7 cellular contexts compared by ENCODE assay signal in the genomic region with DNA sequence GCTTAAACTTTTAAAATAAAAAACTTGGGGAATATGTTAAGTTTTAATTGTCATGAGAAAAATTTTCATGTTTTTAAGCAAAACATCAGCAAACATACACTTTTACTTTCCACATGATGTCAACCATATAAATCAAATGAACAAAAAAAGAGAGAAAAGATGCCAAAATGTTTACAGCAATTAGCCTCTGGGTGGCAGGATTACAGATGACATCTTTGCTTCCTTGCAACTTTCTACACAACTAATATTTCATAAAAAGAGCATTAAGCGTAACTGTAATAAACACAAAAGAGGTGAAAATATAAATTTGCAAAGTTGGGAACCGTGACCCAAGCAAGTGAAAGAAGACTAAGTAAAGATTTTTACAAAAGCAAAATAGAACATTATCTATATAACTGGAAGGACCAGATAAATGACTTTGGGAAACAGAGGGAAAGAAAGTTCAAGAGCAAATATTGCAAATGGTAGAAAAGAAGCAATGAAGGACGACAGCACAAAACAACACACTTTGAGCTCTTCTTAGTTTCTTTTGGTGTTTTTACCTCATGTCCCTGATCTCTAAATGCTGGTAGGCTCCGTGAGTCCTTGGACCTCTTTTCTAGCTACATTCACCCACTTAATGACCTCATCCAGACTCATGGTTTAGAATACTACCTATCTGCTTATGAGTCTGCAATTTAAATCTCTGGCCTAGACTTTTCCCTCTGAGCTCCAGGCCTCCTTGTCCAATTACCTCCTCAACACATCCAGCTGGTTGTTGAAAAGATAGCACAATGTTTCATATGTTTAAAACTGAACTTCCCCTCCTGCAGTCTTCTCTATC. TPM values are rescaled to one million over a fixed set of nuclear protein-coding genes. Genes with fewer than 3 reads are reported as not detected.
DNase-seq lines count a peak whose midpoint lies in the region; ATAC-seq, FAIRE-seq and TF ChIP-seq lines count a peak whose summit lies in the region.

No MANE protein-coding gene starts in this region.

- peak; percentile 52 for DNase-seq in dedifferentiated amniotic fluid mesenchymal stem cell (ENCODE audit: extremely low spot score)
- DNase-seq in progenitor cell of endocrine pancreas (ENCODE audit: low spot score, unreplicated experiment), result no peak
- no peak for DNase-seq in NCI-H82 treated with DMSO at 0.1 percent for 48 hours (lab: John Stamatoyannopoulos, UW; ENCODE audit: unreplicated experiment)

- H3K79me2 ChIP-seq in Loucy (ENCODE audit: insufficient read depth, low read length), result peaks cover 5% of the 10 kb centered on the region; the same call in 1 of the 2 replicates

- no peaks in the 10 kb centered on the region for H3K4me1 Mint-ChIP-seq in progenitor cell of endocrine pancreas (ENCODE audit: low read depth)

- peak overlapping the region; percentile 67 for H3K27ac Mint-ChIP-seq in progenitor cell of endocrine pancreas

- peak; percentile 75 for TF ChIP-seq CTCF in Loucy (conservative IDR thresholded peaks at IDR 0.05; ENCODE audit: low read length)
- no peak for TF ChIP-seq CTCF in progenitor cell of endocrine pancreas (IDR thresholded peaks at IDR 0.05; ENCODE audit: unreplicated experiment)

- H3K27me3 ChIP-seq in Loucy (ENCODE audit: insufficient read depth, low read length, poor library complexity, severe bottlenecking), result no peaks in the 10 kb centered on the region

- peaks cover 31% of the 10 kb centered on the region for H3K36me3 Mint-ChIP-seq in progenitor cell of endocrine pancreas (ENCODE audit: insufficient read depth)

- H3K4me3 Mint-ChIP-seq in progenitor cell of endocrine pancreas (ENCODE audit: low read depth), result no peak overlapping the region

- H3K4me3 ChIP-seq in Loucy (ENCODE audit: low read length, poor library complexity, severe bottlenecking), result no peak overlapping the region

- H3K36me3 ChIP-seq in Loucy (ENCODE audit: insufficient read depth, low read length), result peaks cover 34% of the 10 kb centered on the region; the same call in 1 of the 2 replicates

- no peaks in the 10 kb centered on the region for H3K9me2 ChIP-seq in Loucy (replicated peaks; ENCODE audit: low read depth, low read length)

- ATAC-seq in HG02852 (IDR thresholded peaks at IDR 0.05; ENCODE audit: unreplicated experiment) (no peak), HG03442 (IDR thresholded peaks at IDR 0.05; ENCODE audit: unreplicated experiment) (no peak)

- no peak overlapping the region for H2AFZ ChIP-seq in Loucy (ENCODE audit: low read length)

- H3K27me3 Mint-ChIP-seq in progenitor cell of endocrine pancreas, result no peaks in the 10 kb centered on the region

- peaks cover 4% of the 10 kb centered on the region for H3K4me1 ChIP-seq in Loucy (ENCODE audit: insufficient read depth, low read length, poor library complexity, severe bottlenecking)

- no peak overlapping the region for H3K9ac ChIP-seq in Loucy (ENCODE audit: low read depth, low read length, poor library complexity, severe bottlenecking)

- H3K4me2 ChIP-seq in Loucy (ENCODE audit: low read depth, low read length, poor library complexity, severe bottlenecking), result no peak overlapping the region

- H3K9me3 Mint-ChIP-seq in progenitor cell of endocrine pancreas (ENCODE audit: low read depth), result no peaks in the 10 kb centered on the region

- no peaks in the 10 kb centered on the region for H3F3A ChIP-seq in Loucy (ENCODE audit: low read depth)

- no peaks in the 10 kb centered on the region for H3K9me3 ChIP-seq in Loucy (ENCODE audit: insufficient read depth, low read depth, low read length)

- peaks cover 13% of the 10 kb centered on the region for H4K20me1 ChIP-seq in Loucy (ENCODE audit: insufficient read depth, low read length, poor library complexity, severe bottlenecking)

- FAIRE-seq in G401.6 (lab: Jason Lieb, UNC), result peak; percentile 67

RNA-seq across cellular contexts. Expression of gene TP53BP1, which starts 9.4 kb away (rescaled TPM):
- total RNA-seq in progenitor cell of endocrine pancreas, result 121 and 138 TPM in 2 replicates

RNA-seq across cellular contexts. Expression of gene MAP1A, which starts 33.9 kb away (rescaled TPM):
- total RNA-seq in progenitor cell of endocrine pancreas, result 4.7 and 5.2 TPM in 2 replicates
